Comparison of ENCODE assay signal across 8 cellular contexts in genomic region chr11:47565340-47566165, GRCh38. TPM values are rescaled to one million over a fixed set of nuclear protein-coding genes. Genes with fewer than 3 reads are reported as not detected.
DNase-seq lines count a peak whose midpoint lies in the region; ATAC-seq and TF ChIP-seq lines count a peak whose summit lies in the region.

A gene with protein sequence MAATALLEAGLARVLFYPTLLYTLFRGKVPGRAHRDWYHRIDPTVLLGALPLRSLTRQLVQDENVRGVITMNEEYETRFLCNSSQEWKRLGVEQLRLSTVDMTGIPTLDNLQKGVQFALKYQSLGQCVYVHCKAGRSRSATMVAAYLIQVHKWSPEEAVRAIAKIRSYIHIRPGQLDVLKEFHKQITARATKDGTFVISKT (plus strand): TSS chr11:47565599. CDS start chr11:47565623, 24 bp downstream.

- peaks cover 4% of the 10 kb centered on the region for H3K36me3 ChIP-seq in CD8-positive, alpha-beta T cell (ENCODE audit: insufficient read depth, low read length)
- no peaks in the 10 kb centered on the region for H3K36me3 ChIP-seq in testis (ENCODE audit: low read depth, missing control alignments)

- peaks cover 13% of the 10 kb centered on the region for H3K4me1 ChIP-seq in CD8-positive, alpha-beta T cell (ENCODE audit: insufficient read depth, low read length)
- peaks cover 4% of the 10 kb centered on the region for H3K4me1 ChIP-seq in testis

- POLR2A ChIA-PET in CD8-positive, alpha-beta T cell (lab: Charles Lee), result interaction anchor here (0.7 to 3.1 kb wide), 11 partner anchors 8 to 865 kb away, joined by 3 to 19 read pairs (median 3); partner anchors contain the start of genes ARHGAP1, CELF1, FNBP4 and KBTBD4

- peak; percentile 26 to 77 (median 61) for DNase-seq in CD8-positive, alpha-beta T cell
- DNase-seq in RPMI7951 (ENCODE audit: low read depth) (peak; percentile 74), fibroblast of villous mesenchyme (ENCODE audit: low read depth) (peak; percentile 72), neural crest cell (ENCODE audit: low read depth, low spot score) (peak; percentile 55), testis (peak; percentile 70)
- peak; percentile 56 for DNase-seq in activated T-helper 2 cell treated with anti-CD3 and anti-CD28 coated beads, Interferon-gamma antibody, Interleukin-2, Interleukin-4, amounts not matched to agents 10 μg/mL and 5 μg/mL and 100 μg/mL, durations not matched to agents 14 hours and 24 hours and 36 hours (ENCODE audit: low spot score)

- intact Hi-C loops in CD8-positive, alpha-beta T cell (cut with DNase I, micrococcal nuclease), result loop anchor here in 1 of 2 experiments (1.0 to 10.0 kb wide), 5 partner anchors 12 to 861 kb away; partner anchors contain the start of genes ARFGAP2, ARHGAP1, CELF1 and DDB2
- intact Hi-C loops in activated T-helper 2 cell treated with anti-CD3 and anti-CD28 coated beads, Interferon-gamma antibody, Interleukin-2, Interleukin-4, amounts not matched to agents 10 μg/mL and 5 μg/mL and 100 μg/mL, durations not matched to agents 14 hours and 24 hours and 36 hours (cut with micrococcal nuclease), result loop anchor here (1.0 kb wide), 1 partner anchor 13 kb away; the partner anchor contains the start of gene KBTBD4
- intact Hi-C loops in testis (cut with DNase I; ENCODE audit: low total_unique reads), result no loop called here

- no peaks in the 10 kb centered on the region for H3K9me3 Mint-ChIP-seq in CD8-positive, alpha-beta T cell
- no peaks in the 10 kb centered on the region for H3K9me3 Mint-ChIP-seq in activated T-helper 2 cell treated with anti-CD3 and anti-CD28 coated beads, Interferon-gamma antibody, Interleukin-2, Interleukin-4, amounts not matched to agents 10 μg/mL and 5 μg/mL and 100 μg/mL, durations not matched to agents 14 hours and 24 hours and 36 hours
- H3K9me3 Mint-ChIP-seq in neural crest cell, result no peaks in the 10 kb centered on the region

- peak within 1 kb of the TSS; percentile 85 for H3K4me3 Mint-ChIP-seq in CD8-positive, alpha-beta T cell
- H3K4me3 Mint-ChIP-seq in activated T-helper 2 cell treated with anti-CD3 and anti-CD28 coated beads, Interferon-gamma antibody, Interleukin-2, Interleukin-4, amounts not matched to agents 10 μg/mL and 5 μg/mL and 100 μg/mL, durations not matched to agents 14 hours and 24 hours and 36 hours (ENCODE audit: low read depth), result peak within 1 kb of the TSS; percentile 83
- H3K4me3 Mint-ChIP-seq in neural crest cell, result peak within 1 kb of the TSS; percentile 87

- ATAC-seq in CD8-positive, alpha-beta T cell, result peak; percentile 85
- peak; percentile 79 for ATAC-seq in GM19372 (IDR thresholded peaks at IDR 0.05; ENCODE audit: low read depth, unreplicated experiment)
- ATAC-seq in HG03520 (IDR thresholded peaks at IDR 0.05; ENCODE audit: unreplicated experiment), result peak; percentile 79

- H3K4me3 ChIP-seq in CD8-positive, alpha-beta T cell (ENCODE audit: low read depth, low read length), result peak within 1 kb of the TSS; percentile 76
- H3K4me3 ChIP-seq in fibroblast of villous mesenchyme (ENCODE audit: low read depth, low read length) (peak within 1 kb of the TSS; percentile 87), testis (peak within 1 kb of the TSS; percentile 68 to 76)

- peaks cover 27% of the 10 kb centered on the region for H3K4me1 Mint-ChIP-seq in CD8-positive, alpha-beta T cell (ENCODE audit: low read depth)
- peaks cover 15% of the 10 kb centered on the region for H3K4me1 Mint-ChIP-seq in activated T-helper 2 cell treated with anti-CD3 and anti-CD28 coated beads, Interferon-gamma antibody, Interleukin-2, Interleukin-4, amounts not matched to agents 10 μg/mL and 5 μg/mL and 100 μg/mL, durations not matched to agents 14 hours and 24 hours and 36 hours (ENCODE audit: low read depth)
- H3K4me1 Mint-ChIP-seq in neural crest cell, result peaks cover 11% of the 10 kb centered on the region

- peak within 1 kb of the TSS; percentile 76 for H3K27ac ChIP-seq in CD8-positive, alpha-beta T cell (ENCODE audit: low read depth, low read length)
- H3K27ac ChIP-seq in testis, result peak within 1 kb of the TSS; percentile 13 to 62

- CTCF ChIA-PET in CD8-positive, alpha-beta T cell (lab: Charles Lee), result interaction anchor here (1.2 to 1.9 kb wide), 2 partner anchors 10 to 12 kb away, joined by 6 read pairs; no protein-coding TSS in a partner anchor

- no peaks in the 10 kb centered on the region for H3K27me3 Mint-ChIP-seq in CD8-positive, alpha-beta T cell (ENCODE audit: low read depth)
- no peaks in the 10 kb centered on the region for H3K27me3 Mint-ChIP-seq in activated T-helper 2 cell treated with anti-CD3 and anti-CD28 coated beads, Interferon-gamma antibody, Interleukin-2, Interleukin-4, amounts not matched to agents 10 μg/mL and 5 μg/mL and 100 μg/mL, durations not matched to agents 14 hours and 24 hours and 36 hours (ENCODE audit: low read depth)
- no peaks in the 10 kb centered on the region for H3K27me3 Mint-ChIP-seq in neural crest cell (ENCODE audit: low read depth)

- TF ChIP-seq CTCF in CD8-positive, alpha-beta T cell (IDR thresholded peaks at IDR 0.05), result no peak
- TF ChIP-seq CTCF in fibroblast of villous mesenchyme (IDR thresholded peaks at IDR 0.05; ENCODE audit: insufficient read depth, low read depth, low read length) (no peak), neural crest cell (conservative IDR thresholded peaks at IDR 0.05) (no peak), testis (IDR thresholded peaks at IDR 0.05) (no peak)

- H3K36me3 Mint-ChIP-seq in CD8-positive, alpha-beta T cell, result peaks cover 13% of the 10 kb centered on the region
- H3K36me3 Mint-ChIP-seq in activated T-helper 2 cell treated with anti-CD3 and anti-CD28 coated beads, Interferon-gamma antibody, Interleukin-2, Interleukin-4, amounts not matched to agents 10 μg/mL and 5 μg/mL and 100 μg/mL, durations not matched to agents 14 hours and 24 hours and 36 hours (ENCODE audit: low read depth), result peaks cover 13% of the 10 kb centered on the region
- H3K36me3 Mint-ChIP-seq in neural crest cell (ENCODE audit: low read depth), result no peaks in the 10 kb centered on the region

- TF ChIP-seq POLR2A in testis (IDR thresholded peaks at IDR 0.05), result no peak

- 0 to 1% methylated on average over 1 to 48 of the region's 86 CpGs for WGBS in testis, 2 donors

- H3K9me3 ChIP-seq in CD8-positive, alpha-beta T cell (ENCODE audit: low read length), result no peaks in the 10 kb centered on the region
- H3K9me3 ChIP-seq in testis, result no peaks in the 10 kb centered on the region

- H3K27me3 ChIP-seq in CD8-positive, alpha-beta T cell (ENCODE audit: insufficient read depth, low read length), result no peaks in the 10 kb centered on the region
- no peaks in the 10 kb centered on the region for H3K27me3 ChIP-seq in testis

- peak within 1 kb of the TSS; percentile 84 for H3K27ac Mint-ChIP-seq in CD8-positive, alpha-beta T cell
- peak within 1 kb of the TSS; percentile 76 for H3K27ac Mint-ChIP-seq in activated T-helper 2 cell treated with anti-CD3 and anti-CD28 coated beads, Interferon-gamma antibody, Interleukin-2, Interleukin-4, amounts not matched to agents 10 μg/mL and 5 μg/mL and 100 μg/mL, durations not matched to agents 14 hours and 24 hours and 36 hours
- peak within 1 kb of the TSS; percentile 75 for H3K27ac Mint-ChIP-seq in neural crest cell (ENCODE audit: unreplicated experiment)

RNA-seq across cellular contexts. Expression of the gene that starts here (rescaled TPM):
- total RNA-seq in CD8-positive, alpha-beta T cell, result 10 to 100 TPM; 24.4 to 24.5 TPM
- total RNA-seq in RPMI7951 (2014; rRNA removed; shearing (Covaris generic)), result 86.9 and 103 TPM in 2 replicates
- 50.7 and 53.9 TPM in 2 replicates for total RNA-seq in activated T-helper 2 cell treated with anti-CD3 and anti-CD28 coated beads, Interferon-gamma antibody, Interleukin-2, Interleukin-4, amounts not matched to agents 10 μg/mL and 5 μg/mL and 100 μg/mL, durations not matched to agents 14 hours and 24 hours and 36 hours
- 66.7 and 71.7 TPM in 2 replicates for total RNA-seq in fibroblast of villous mesenchyme
- 41.8 and 47.0 TPM in 2 replicates for total RNA-seq in neural crest cell
- 100 to 1,000 TPM; 204 to 239 TPM for total RNA-seq in testis
- 172 TPM for polyA plus RNA-seq in testis (ENCODE audit: insufficient read depth, low read depth, low replicate concordance)

Comparison
In these comparisons a context has a peak if more than half of its experiments do, and no peak if none do; other contexts are left out.
1. Peak in every context shown above with its lines: DNase-seq, ATAC-seq, H3K4me3 ChIP-seq and H3K27ac ChIP-seq.